ENCODE assay signal across 2 cellular contexts in genomic region chr7:30901856-30902255, GRCh38.
TF ChIP-seq lines count a peak whose summit lies in the region.

No MANE protein-coding gene starts in this region.

TF ChIP-seq in HEK293, 187 proteins besides CTCF, POLR2A, EP300 and RAD21 (continued from another document):
- TF ChIP-seq ZBTB48 (tag by site-specific recombination; IDR thresholded peaks at IDR 0.05), result no peak
- peak; percentile 89 for TF ChIP-seq ZNF449 (tag by site-specific recombination; IDR thresholded peaks at IDR 0.05)

TF ChIP-seq in K562, 482 proteins besides CTCF, POLR2A, EP300 and RAD21 (continued from another document):
- 0 out of 4 replicates have a peak, but pooled peaks have one; percentile 28 to 39 for TF ChIP-seq KDM1A (IDR thresholded peaks at IDR 0.05)
TF ChIP-seq in K562: peak in this region for 2.
